Comparison of ENCODE assay signal across 1 cellular context in genomic region chr1:171160181-171160580, GRCh38.
TF ChIP-seq lines count a peak whose summit lies in the region.

No MANE protein-coding gene starts in this region.

TF ChIP-seq in H1, 55 proteins besides CTCF, POLR2A, EP300 and RAD21 (continued from another document):
- TF ChIP-seq CHD7 (IDR thresholded peaks at IDR 0.05; ENCODE audit: insufficient replicate concordance, low read length), result no peak
- no peak for TF ChIP-seq ATF3 (IDR thresholded peaks at IDR 0.05; ENCODE audit: insufficient read depth, low read depth, low read length)
- no peak for TF ChIP-seq BCL11A (IDR thresholded peaks at IDR 0.05; ENCODE audit: low read depth in 2 of 2, low read length in 2 of 2)
